25 cellular contexts compared by ENCODE assay signal in genomic region chr2:74070991-74071390, GRCh38.
"Had no signal": no experiment of that assay in that cellular context is flagged by ENCODE, and none has a peak within 500 bp of the region (broad histone marks: within the 10 kb centered on the region; RNA-seq: fewer than 3 reads in every experiment).

No MANE protein-coding gene starts in this region.

- FAIRE-seq: keratinocyte had no signal

- DNase-seq: effector CD8-positive, alpha-beta T cell; endodermal cell; foreskin fibroblast; gastrocnemius medialis; head of caudate nucleus; left ventricle myocardium superior; lower lobe of right lung; naive thymus-derived CD8-positive, alpha-beta T cell; nephron progenitor cell; occipital lobe; ovary; posterior cingulate gyrus; psoas muscle; right cardiac atrium; sigmoid colon; stimulated activated CD4-positive, alpha-beta T cell treated with anti-CD3 and anti-CD28 coated beads, Interleukin-2, amount 100 ng/mL, for 24 hours; stimulated activated CD4-positive, alpha-beta T cell treated with anti-CD3 and anti-CD28 coated beads, Interleukin-4, amount 100 ng/mL, for 24 hours; stimulated activated naive CD4-positive, alpha-beta T cell treated with Interleukin-2 at 50 U/mL for 16 hours; stomach; thyroid gland; trophoblast cell had no signal

- H3K27ac ChIP-seq: epithelial cell of prostate, gastrocnemius medialis, lower lobe of right lung, ovary, psoas muscle, sigmoid colon, stomach, thyroid gland had no signal

- H3K4me3 ChIP-seq: gastrocnemius medialis, lower lobe of right lung, ovary, psoas muscle, sigmoid colon, stomach, thyroid gland had no signal

- H3K27me3 ChIP-seq: gastrocnemius medialis, ovary, sigmoid colon, stomach, thyroid gland had no signal

- H3K9me3 Mint-ChIP-seq: dendritic cell treated with granulocyte-macrophage colony-stimulating factor and Interleukin-4, amounts not matched to agents 40 ng/mL and 50 ng/mL, for 4 days; endodermal cell; naive thymus-derived CD8-positive, alpha-beta T cell; stimulated activated effector memory CD8-positive, alpha-beta T cell treated with anti-CD3 and anti-CD28 coated beads, Interleukin-12 subunit alpha, Interleukin-12 subunit beta, amount 100 ng/mL, for 72 hours had no signal

- H3K4me1 Mint-ChIP-seq: nephron progenitor cell had no signal

- H3K4me3 Mint-ChIP-seq: dendritic cell treated with granulocyte-macrophage colony-stimulating factor and Interleukin-4, amounts not matched to agents 40 ng/mL and 50 ng/mL, for 4 days; endodermal cell; naive thymus-derived CD8-positive, alpha-beta T cell; nephron progenitor cell; stimulated activated effector memory CD8-positive, alpha-beta T cell treated with anti-CD3 and anti-CD28 coated beads, Interleukin-12 subunit alpha, Interleukin-12 subunit beta, amount 100 ng/mL, for 72 hours had no signal

- H3K4me1 ChIP-seq: gastrocnemius medialis, psoas muscle had no signal

- H3K27me3 Mint-ChIP-seq: dendritic cell treated with granulocyte-macrophage colony-stimulating factor and Interleukin-4, amounts not matched to agents 40 ng/mL and 50 ng/mL, for 4 days; naive thymus-derived CD8-positive, alpha-beta T cell had no signal

- H3K27ac Mint-ChIP-seq: dendritic cell treated with granulocyte-macrophage colony-stimulating factor and Interleukin-4, amounts not matched to agents 40 ng/mL and 50 ng/mL, for 4 days; endodermal cell; naive thymus-derived CD8-positive, alpha-beta T cell; nephron progenitor cell; stimulated activated effector memory CD8-positive, alpha-beta T cell treated with anti-CD3 and anti-CD28 coated beads, Interleukin-12 subunit alpha, Interleukin-12 subunit beta, amount 100 ng/mL, for 72 hours had no signal

- H3K9me3 ChIP-seq: gastrocnemius medialis, lower lobe of right lung, ovary, psoas muscle, sigmoid colon, stomach, thyroid gland had no signal

- H3K36me3 ChIP-seq: lower lobe of right lung, ovary, sigmoid colon, thyroid gland had no signal
